In genomic region chr3:101303089-101303731, GRCh38 we compare ENCODE assay signal across 13 cellular contexts.
DNase-seq lines count a peak whose midpoint lies in the region; ATAC-seq and TF ChIP-seq lines count a peak whose summit lies in the region.
"Had no signal": no experiment of that assay in that cellular context is flagged by ENCODE, and none has a peak within 500 bp of the region (broad histone marks: within the 10 kb centered on the region; RNA-seq: fewer than 3 reads in every experiment).

No MANE protein-coding gene starts in this region.

- H3K4me1 Mint-ChIP-seq in effector memory CD8-positive, alpha-beta T cell (ENCODE audit: low read depth in 2 of 2), result no peaks in the 10 kb centered on the region

- H3K9me3 ChIP-seq in adipocyte (ENCODE audit: control insufficient read depth, low read length), result peaks cover 4% of the 10 kb centered on the region

- DNase-seq in GM13977 (ENCODE audit: low spot score) (peak; percentile 24), adipocyte (ENCODE audit: low read depth) (peak; percentile 35), iris pigment epithelial cell (ENCODE audit: low read depth) (peak; percentile 75), NCI-H2171 treated with DMSO at 0.1 percent for 48 hours (lab: John Stamatoyannopoulos, UW) (no peak), midbrain (lab: John Stamatoyannopoulos, UW) (no peak), substantia nigra (lab: John Stamatoyannopoulos, UW) (no peak)
- no peak for DNase-seq in effector memory CD8-positive, alpha-beta T cell
- DNase-seq: NCI-H187 treated with DMSO at 0.1 percent for 48 hours; NCI-H748 treated with DMSO at 0.1 percent for 48 hours; occipital lobe; stimulated activated CD4-positive, alpha-beta T cell treated with anti-CD3 and anti-CD28 coated beads, Interleukin-12 subunit alpha, Interleukin-12 subunit beta, amount 100 ng/mL, for 4 hours had no signal

- peaks cover 13% of the 10 kb centered on the region for H3K36me3 Mint-ChIP-seq in effector memory CD8-positive, alpha-beta T cell (ENCODE audit: insufficient read depth)

- no peak for TF ChIP-seq CTCF in GM13977 (IDR thresholded peaks at IDR 0.05; ENCODE audit: extremely low read depth, insufficient read depth, missing control alignments)

- no peaks in the 10 kb centered on the region for H3K4me1 ChIP-seq in adipocyte (ENCODE audit: control insufficient read depth, insufficient read depth, low read length)
- H3K4me1 ChIP-seq: tibial nerve had no signal

- no peak overlapping the region for H3K4me3 ChIP-seq in adipocyte (ENCODE audit: low read length)
- H3K4me3 ChIP-seq: tibial nerve had no signal

- no peak overlapping the region for H3K4me3 Mint-ChIP-seq in effector memory CD8-positive, alpha-beta T cell

- in situ Hi-C loops in GM13977 (cut with MboI; ENCODE audit: low pct_unique_long_range_greater_than_20kb, low sequenced_read_pairs, unreplicated experiment), result no loop called here

- no peak overlapping the region for H3K27ac Mint-ChIP-seq in effector memory CD8-positive, alpha-beta T cell

- H3K9me3 Mint-ChIP-seq in effector memory CD8-positive, alpha-beta T cell, result peaks cover 4 to 20% of the 10 kb centered on the region in 2 donors

- H3K27me3 Mint-ChIP-seq in effector memory CD8-positive, alpha-beta T cell, result no peaks in the 10 kb centered on the region

- no peak overlapping the region for H3K27ac ChIP-seq in substantia nigra (ENCODE audit: low read depth, low read length, poor library complexity, severe bottlenecking)
- H3K27ac ChIP-seq: tibial nerve had no signal

- no peaks in the 10 kb centered on the region for H3K36me3 ChIP-seq in adipocyte (ENCODE audit: control insufficient read depth, insufficient read depth, low read length, severe bottlenecking)
- H3K36me3 ChIP-seq: tibial nerve had no signal

- H3K9ac ChIP-seq in adipocyte (ENCODE audit: low read length), result no peak overlapping the region

- peak; percentile 68 for ATAC-seq in HG02938 (IDR thresholded peaks at IDR 0.05; ENCODE audit: unreplicated experiment)
- ATAC-seq in effector memory CD8-positive, alpha-beta T cell (replicated peaks), result no peak

- no peaks in the 10 kb centered on the region for H3K27me3 ChIP-seq in adipocyte (replicated peaks; ENCODE audit: control insufficient read depth, insufficient read depth, low read length)
- H3K27me3 ChIP-seq: tibial nerve had no signal

Comparison
In these comparisons a context has a peak if more than half of its experiments do, and no peak if none do; other contexts are left out.
1. DNase-seq: peak in GM13977 (single experiment), adipocyte (single experiment) and iris pigment epithelial cell (single experiment); none in NCI-H2171 treated with DMSO at 0.1 percent for 48 hours (single experiment), midbrain (single experiment), substantia nigra (0 of 49) and effector memory CD8-positive, alpha-beta T cell (0 of 3).